ENCODE assay signal across 6 cellular contexts in genomic region chr3:35276616-35277015, GRCh38.
"Had no signal": no experiment of that assay in that cellular context is flagged by ENCODE, and none has a peak within 500 bp of the region (broad histone marks: within the 10 kb centered on the region; RNA-seq: fewer than 3 reads in every experiment).

No MANE protein-coding gene starts in this region.

- H3K4me1 Mint-ChIP-seq: GM23338, H9, IgD-negative memory B cell had no signal

- H3K4me2 ChIP-seq: GM23338 had no signal

- H3K27me3 Mint-ChIP-seq: IgD-negative memory B cell had no signal

- H3K27ac Mint-ChIP-seq: GM23338, IgD-negative memory B cell had no signal

- H3K9me3 Mint-ChIP-seq: GM23338 had no signal

- DNase-seq: H9, HCEC 1CT, KBM-7 had no signal

- H3K36me3 Mint-ChIP-seq: IgD-negative memory B cell had no signal

- H3K4me3 ChIP-seq: GM23338 had no signal

- H3K27ac ChIP-seq: HL-60 had no signal

- H2AFZ ChIP-seq: GM23338 had no signal

- H3K4me3 Mint-ChIP-seq: GM23338, H9, IgD-negative memory B cell had no signal
